In genomic region chr21:33751120-33751519, GRCh38 we compare ENCODE assay signal across 19 cellular contexts.
DNase-seq lines count a peak whose midpoint lies in the region; ATAC-seq and TF ChIP-seq lines count a peak whose summit lies in the region.
"Had no signal": no experiment of that assay in that cellular context is flagged by ENCODE, and none has a peak within 500 bp of the region (broad histone marks: within the 10 kb centered on the region; RNA-seq: fewer than 3 reads in every experiment).

No MANE protein-coding gene starts in this region.

- no peaks in the 10 kb centered on the region for H3K4me1 Mint-ChIP-seq in activated naive CD8-positive, alpha-beta T cell treated with anti-CD3 and anti-CD28 coated beads for 36 hours
- H3K4me1 Mint-ChIP-seq: CD4-positive, alpha-beta memory T cell; T-helper 17 cell had no signal

- H3K9me3 Mint-ChIP-seq in activated naive CD8-positive, alpha-beta T cell treated with anti-CD3 and anti-CD28 coated beads for 36 hours, result peaks cover 14% of the 10 kb centered on the region

- WGBS in right cardiac atrium, result 32% methylated on average over 1 of the region's 1 CpG

- no peak overlapping the region for H3K27ac ChIP-seq in right cardiac atrium (ENCODE audit: low read length)
- H3K27ac ChIP-seq: A549, colonic mucosa had no signal

- no peak overlapping the region for H3K27ac Mint-ChIP-seq in activated naive CD8-positive, alpha-beta T cell treated with anti-CD3 and anti-CD28 coated beads for 36 hours
- H3K27ac Mint-ChIP-seq: activated T-helper 2 cell treated with anti-CD3 and anti-CD28 coated beads, Interferon-gamma antibody, Interleukin-2, Interleukin-4, amounts not matched to agents 10 μg/mL and 5 μg/mL and 100 μg/mL, durations not matched to agents 14 hours and 24 hours and 36 hours; CD4-positive, alpha-beta memory T cell; natural killer cell treated with Interleukin-12 subunit alpha and Interleukin-12 subunit beta and Interleukin-15 and Interleukin-18, amount 100 ng/mL, for 72 hours; T-helper 17 cell; type B pancreatic cell had no signal

- intact Hi-C loops in right cardiac atrium (cut with DNase I), result loop anchor here in 1 of 4 donors (10.0 kb wide), 1 partner anchor 96 kb away; no protein-coding TSS in a partner anchor

- peak; percentile 46 to 51 for ATAC-seq in right cardiac atrium
- ATAC-seq: A549; natural killer cell treated with Interleukin-12 subunit alpha and Interleukin-12 subunit beta and Interleukin-15 and Interleukin-18, amount 100 ng/mL, for 72 hours; T-helper 17 cell had no signal

- peaks cover 3% of the 10 kb centered on the region for H3K4me1 ChIP-seq in right cardiac atrium (ENCODE audit: control insufficient read depth, insufficient read depth, low read length)
- H3K4me1 ChIP-seq: A549, colonic mucosa had no signal

- DNase-seq in AG08395 (ENCODE audit: low spot score), result peak; percentile 48
- peak; percentile 61 for DNase-seq in LHCN-M2 (ENCODE audit: low read depth)
- DNase-seq in cardiac fibroblast (ENCODE audit: low read depth in 2 of 2), result peak; percentile 18 to 63
- DNase-seq in right cardiac atrium, result no peak
- no peak for DNase-seq in Kasumi-1 (lab: John Stamatoyannopoulos, UW)
- DNase-seq in activated naive CD8-positive, alpha-beta T cell treated with anti-CD3 and anti-CD28 coated beads for 36 hours, result no peak
- no peak for DNase-seq in D341Med (ENCODE audit: low spot score)
- DNase-seq in H4 (ENCODE audit: low spot score), result no peak
- DNase-seq: CD4-positive, alpha-beta memory T cell; colonic mucosa; NCI-H2081; NCI-H526; SIG-M5; stimulated activated naive CD4-positive, alpha-beta T cell; T-helper 17 cell had no signal

- H3K36me3 Mint-ChIP-seq in activated naive CD8-positive, alpha-beta T cell treated with anti-CD3 and anti-CD28 coated beads for 36 hours, result peaks cover 8% of the 10 kb centered on the region

- no peaks in the 10 kb centered on the region for H3K9me3 ChIP-seq in right cardiac atrium (ENCODE audit: control insufficient read depth, low read length)
- H3K9me3 ChIP-seq: colonic mucosa had no signal

- no peaks in the 10 kb centered on the region for H3K27me3 Mint-ChIP-seq in activated naive CD8-positive, alpha-beta T cell treated with anti-CD3 and anti-CD28 coated beads for 36 hours
- H3K27me3 Mint-ChIP-seq: CD4-positive, alpha-beta memory T cell; T-helper 17 cell; type B pancreatic cell had no signal

- H3K4me3 ChIP-seq in cardiac fibroblast (replicated peaks in 1 of 2; ENCODE audit: low read depth in 2 of 2, low read length in 2 of 2), result no peak overlapping the region
- no peak overlapping the region for H3K4me3 ChIP-seq in right cardiac atrium (ENCODE audit: low read length)
- H3K4me3 ChIP-seq: A549, colonic mucosa had no signal

- TF ChIP-seq CTCF in cardiac fibroblast (IDR thresholded peaks at IDR 0.05; ENCODE audit: low read depth, low read length), result no peak

- H3K27me3 ChIP-seq in right cardiac atrium (ENCODE audit: control insufficient read depth, insufficient read depth), result no peaks in the 10 kb centered on the region
- H3K27me3 ChIP-seq: colonic mucosa had no signal

- no peak overlapping the region for H3K4me3 Mint-ChIP-seq in activated naive CD8-positive, alpha-beta T cell treated with anti-CD3 and anti-CD28 coated beads for 36 hours
- H3K4me3 Mint-ChIP-seq: CD4-positive, alpha-beta memory T cell; natural killer cell treated with Interleukin-12 subunit alpha and Interleukin-12 subunit beta and Interleukin-15 and Interleukin-18, amount 100 ng/mL, for 72 hours; T-helper 17 cell; type B pancreatic cell had no signal

Comparison
In these comparisons a context has a peak if more than half of its experiments do, and no peak if none do; other contexts are left out.
1. DNase-seq: peak in AG08395 (single experiment), LHCN-M2 (single experiment) and cardiac fibroblast (2 of 2); none in right cardiac atrium (0 of 3), Kasumi-1 (0 of 2), activated naive CD8-positive, alpha-beta T cell treated with anti-CD3 and anti-CD28 coated beads for 36 hours (single experiment), D341Med (single experiment) and H4 (single experiment).